8 cellular contexts compared by ENCODE assay signal in genomic region chr17:35587074-35587961, GRCh38. TPM values are rescaled to one million over a fixed set of nuclear protein-coding genes. Genes with fewer than 3 reads are reported as not detected.
A peak's percentile ranks its signal among the peaks of the same experiment; 100 is the strongest.
DNase-seq lines count a peak whose midpoint lies in the region; ATAC-seq, FAIRE-seq and TF ChIP-seq lines count a peak whose summit lies in the region.

AP2B1 (plus strand) TSS chr17:35587322; CDS start chr17:35594031, 6,709 bp downstream.

- peak within 1 kb of the TSS; percentile 96 for H2AFZ ChIP-seq in IMR-90 (replicated peaks; ENCODE audit: low read length, poor library complexity)

- H3K9me1 ChIP-seq in IMR-90 (ENCODE audit: insufficient read depth, low read length), result peaks cover 6% of the 10 kb centered on the region; the same call in 1 of the 2 replicates

- dilution Hi-C loops in IMR-90 (cut with HindIII; ENCODE audit: low sequenced_read_pairs, unreplicated experiment), result no loop called here

- H3K27me3 ChIP-seq in IMR-90 (ENCODE audit: control insufficient read depth, insufficient read depth, low read length) (no peaks in the 10 kb centered on the region), mononuclear cell (ENCODE audit: insufficient read depth, low read length) (no peaks in the 10 kb centered on the region)

- H3K4me3 ChIP-seq in IMR-90 (ENCODE audit: insufficient read depth, low read depth, low read length), result peak within 1 kb of the TSS; percentile 66
- peak within 1 kb of the TSS; percentile 94 for H3K4me3 ChIP-seq in epithelial cell of esophagus (ENCODE audit: low read length)
- H3K4me3 ChIP-seq in mononuclear cell (ENCODE audit: low read length), result peak within 1 kb of the TSS; percentile 76

- BruUV-seq in IMR-90 (replicated peaks; lab: Mats Ljungman, UMichigan), result no TSS peak

- H2AK5ac ChIP-seq in IMR-90 (ENCODE audit: low read depth, low read length), result peak within 1 kb of the TSS; percentile 96

- H2BK5ac ChIP-seq in IMR-90 (ENCODE audit: low read depth, low read length, poor library complexity, severe bottlenecking), result peak within 1 kb of the TSS; percentile 87

- 0 out of 2 replicates have a peak, but pooled peaks cover 2% of the 10 kb centered on the region for H3K4me1 ChIP-seq in IMR-90 (ENCODE audit: control insufficient read depth, insufficient read depth, low read length)
- H3K4me1 ChIP-seq in mononuclear cell (ENCODE audit: insufficient read depth, low read length), result peaks cover 20% of the 10 kb centered on the region

- H2BK120ac ChIP-seq in IMR-90 (ENCODE audit: low read depth, low read length), result peak within 1 kb of the TSS; percentile 75

- H3K18ac ChIP-seq in IMR-90 (ENCODE audit: low read depth, low read length), result peak within 1 kb of the TSS; percentile 38

- peak within 1 kb of the TSS; percentile 96 for H3K14ac ChIP-seq in IMR-90 (replicated peaks; ENCODE audit: low read depth, low read length)

- H2BK20ac ChIP-seq in IMR-90 (ENCODE audit: low read depth, low read length), result peak within 1 kb of the TSS; percentile 56

- H3K9ac ChIP-seq in IMR-90 (ENCODE audit: low read depth, low read length), result peak within 1 kb of the TSS; percentile 93

- peak within 1 kb of the TSS; percentile 98 for H2AK9ac ChIP-seq in IMR-90 (replicated peaks; ENCODE audit: low read depth, low read length, poor library complexity)

- H3K27ac ChIP-seq in IMR-90 (ENCODE audit: insufficient read depth, low read length), result peak within 1 kb of the TSS; percentile 90

- TF ChIP-seq CTCF in D721Med (IDR thresholded peaks at IDR 0.05; ENCODE audit: insufficient read depth, missing control alignments) (no peak), IMR-90 (conservative IDR thresholded peaks at IDR 0.05; ENCODE audit: low read depth, low read length) (no peak), epithelial cell of esophagus (IDR thresholded peaks at IDR 0.05; ENCODE audit: insufficient read depth, low read depth, low read length, missing control alignments) (no peak)

- ATAC-seq in GM21526 (IDR thresholded peaks at IDR 0.05; ENCODE audit: low FRiP score, unreplicated experiment) (peak; percentile 81), IMR-90 (ENCODE audit: low read depth) (peak; percentile 85)

- H3K4ac ChIP-seq in IMR-90 (ENCODE audit: low read depth, low read length), result peak within 1 kb of the TSS; percentile 95

- peaks cover 15% of the 10 kb centered on the region for H4K20me1 ChIP-seq in IMR-90 (ENCODE audit: insufficient read depth, low read length)

- CTCF ChIA-PET in IMR-90 (lab: Yijun Ruan, JAX), result no interaction called here

- DNase-seq in D721Med (ENCODE audit: insufficient read length, low spot score), result peak; percentile 71
- peak; percentile 96 for DNase-seq in IMR-90
- DNase-seq in OCI-M1 (lab: John Stamatoyannopoulos, UW), result peak; percentile 98
- peak; percentile 97 for DNase-seq in activated T-cell treated with anti-CD3 and anti-CD28 coated beads for 24 hours (ENCODE audit: low read depth)
- DNase-seq in epithelial cell of esophagus (ENCODE audit: low read depth), result peak; percentile 95
- DNase-seq in stimulated activated CD8-positive, alpha-beta memory T cell treated with anti-CD3 and anti-CD28 coated beads, Interleukin-4, amount 100 ng/mL, for 1 hour (ENCODE audit: low read depth in 2 of 2, low spot score in 1 of 2), result peak; percentile 96 to 98

- H4K91ac ChIP-seq in IMR-90 (ENCODE audit: insufficient read depth, low read depth, low read length), result peak within 1 kb of the TSS; percentile 93

- H2BK15ac ChIP-seq in IMR-90 (ENCODE audit: low read depth, low read length), result peak within 1 kb of the TSS; percentile 86

- in situ Hi-C loops in IMR-90 (cut with MboI; ENCODE audit: low sequenced_read_pairs), result loop anchor here (25.0 kb wide), 1 partner anchor 600 kb away; the partner anchor contains the start of gene LIG3

- H3K79me1 ChIP-seq in IMR-90 (ENCODE audit: low read depth in 1 of 2, low read length in 2 of 2), result peaks cover 7 to 33% of the 10 kb centered on the region in 2 experiments; a peak in 3 of 4 replicates

- H3K9me3 ChIP-seq in IMR-90 (ENCODE audit: control insufficient read depth, insufficient read depth, low read length), result no peaks in the 10 kb centered on the region
- H3K9me3 ChIP-seq in mononuclear cell (ENCODE audit: low read depth, low read length), result no peaks in the 10 kb centered on the region

- H4K5ac ChIP-seq in IMR-90 (ENCODE audit: low read depth, low read length), result peak within 1 kb of the TSS; percentile 98

- intact Hi-C loops in IMR-90 (cut with micrococcal nuclease), result loop anchor here (1.0 to 2.0 kb wide), 2 partner anchors 222 to 343 kb away; partner anchors contain the start of gene TAF15

- WGBS in IMR-90 (ENCODE audit: extremely low coverage in 2 of 2, insufficient read length in 1 of 2), 2 experiments, result 2% methylated on average over 20 of the region's 50 CpGs; no CpG with 5 or more reads in 1 of the 2 experiments

- TF ChIP-seq RAD21 in IMR-90 (IDR thresholded peaks at IDR 0.05; ENCODE audit: low read length), result no peak

- TF ChIP-seq POLR2A in IMR-90 (IDR thresholded peaks at IDR 0.05; ENCODE audit: low read depth, low read length), result peak; percentile 87

- peak within 1 kb of the TSS; percentile 93 to 100 for H4K8ac ChIP-seq in IMR-90 (ENCODE audit: low read depth in 2 of 2, low read length in 2 of 2)

- H3K36me3 ChIP-seq in IMR-90 (ENCODE audit: control insufficient read depth, insufficient read depth, low read length), result no peaks in the 10 kb centered on the region

- FAIRE-seq in D721Med (lab: Jason Lieb, UNC), result peak; percentile 60

- POLR2A ChIA-PET in IMR-90 (lab: Charles Lee; ENCODE audit: unreplicated experiment), result interaction anchor here (0.7 to 1.0 kb wide), 2 partner anchors 9 to 67 kb away, joined by 4 to 5 read pairs; partner anchors contain the start of gene PEX12

- H3K4me2 ChIP-seq in IMR-90 (ENCODE audit: low read depth, low read length), result peak within 1 kb of the TSS; percentile 88

- H3K23ac ChIP-seq in IMR-90 (ENCODE audit: low read depth, low read length), result peak within 1 kb of the TSS; percentile 100

- peak within 1 kb of the TSS; percentile 94 for H3K56ac ChIP-seq in IMR-90 (ENCODE audit: extremely low read depth, insufficient read depth, low read length)

TF ChIP-seq in IMR-90, 13 proteins besides CTCF, POLR2A, EP300 and RAD21:
- TF ChIP-seq CHD1 (IDR thresholded peaks at IDR 0.05; ENCODE audit: low read depth, low read length) (no peak), FOS (IDR thresholded peaks at IDR 0.05; ENCODE audit: low read depth, low read length) (peak; percentile 55; the same call in 1 of the 2 replicates), USF2 (IDR thresholded peaks at IDR 0.05; ENCODE audit: low read depth, low read length) (no peak), RCOR1 (IDR thresholded peaks at IDR 0.05; ENCODE audit: insufficient replicate concordance, low read length) (no peak), NFE2L2 (IDR thresholded peaks at IDR 0.05; ENCODE audit: low read depth, low read length) (0 out of 2 replicates have a peak, but pooled peaks have one; percentile 53), CEBPB (IDR thresholded peaks at IDR 0.05; ENCODE audit: low read depth, low read length) (peak; percentile 59), SMC3 (IDR thresholded peaks at IDR 0.05; ENCODE audit: low read depth, low read length) (no peak), RFX5 (IDR thresholded peaks at IDR 0.05; ENCODE audit: low read depth, low read length) (no peak), MXI1 (IDR thresholded peaks at IDR 0.05; ENCODE audit: borderline replicate concordance, low read depth, low read length) (no peak), BHLHE40 (IDR thresholded peaks at IDR 0.05; ENCODE audit: low read depth, low read length) (peak; percentile 54; the same call in 1 of the 2 replicates), MAZ (IDR thresholded peaks at IDR 0.05; ENCODE audit: borderline replicate concordance, low read depth, low read length) (peak; percentile 49)

RNA-seq across cellular contexts. Expression of gene AP2B1, which starts in this region (rescaled TPM):
- 95.3 and 125 TPM in 2 replicates for total RNA-seq in IMR-90 (2012; rRNA removed)
- polyA plus RNA-seq in IMR-90 (2012; rRNA removed), result 96.5 and 102 TPM in 2 replicates
- 40.5 and 46.9 TPM in 2 replicates for polyA plus RNA-seq in IMR-90 (2012; cell fraction: cytosol; rRNA removed)
- polyA plus RNA-seq in IMR-90 (2012; cell fraction: nucleus; rRNA removed; ENCODE audit: low replicate concordance), result 19.8 and 78.9 TPM in 2 replicates
- 42.8 TPM for total RNA-seq in mononuclear cell

Comparison
In these comparisons a context has a peak if more than half of its experiments do, and no peak if none do; other contexts are left out.
1. Peak in every context shown above with its lines: DNase-seq, ATAC-seq, H3K4me3 ChIP-seq and H3K27ac ChIP-seq.